ENCODE assay signal across 10 cellular contexts in the genomic region with DNA sequence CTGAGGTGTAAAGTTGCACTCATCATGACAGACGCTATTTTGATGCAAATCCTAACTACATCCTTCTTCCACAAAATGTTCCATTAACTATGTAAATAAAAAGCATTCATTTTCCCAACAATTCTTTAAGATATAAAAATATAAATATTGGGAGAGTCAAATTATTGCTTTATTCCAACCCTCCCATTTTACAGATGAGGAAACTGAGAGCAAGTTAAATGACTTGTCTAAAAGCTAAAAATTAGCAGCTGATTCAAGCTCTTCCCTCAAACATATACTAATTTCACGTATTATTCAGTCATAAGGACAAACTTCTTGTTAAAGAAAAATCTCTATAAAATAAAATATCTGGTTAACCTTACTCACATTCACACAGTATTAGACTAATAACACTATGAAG.
"Had no signal": no experiment of that assay in that cellular context is flagged by ENCODE, and none has a peak within 500 bp of the region (broad histone marks: within the 10 kb centered on the region; RNA-seq: fewer than 3 reads in every experiment).

No MANE protein-coding gene starts in this region.

- H2AFZ ChIP-seq: GM23248, GM23338 had no signal

- ATAC-seq: GM23338 had no signal

- H3K4me1 ChIP-seq: HAP-1 had no signal

- H3K9ac ChIP-seq: GM23248 had no signal

- H3K27ac ChIP-seq: GM23248 had no signal

- DNase-seq: GM23248, GOT3, H7, H9, HCEC 1CT, HFFc6 had no signal

- H3K4me2 ChIP-seq: GM23338 had no signal

- H3K9me3 ChIP-seq: HAP-1 had no signal

- H3K4me3 ChIP-seq: GM23248, GM23338, HAP-1 had no signal

- FAIRE-seq: H1, H54 had no signal
